17 cellular contexts compared by ENCODE assay signal in the genomic region with DNA sequence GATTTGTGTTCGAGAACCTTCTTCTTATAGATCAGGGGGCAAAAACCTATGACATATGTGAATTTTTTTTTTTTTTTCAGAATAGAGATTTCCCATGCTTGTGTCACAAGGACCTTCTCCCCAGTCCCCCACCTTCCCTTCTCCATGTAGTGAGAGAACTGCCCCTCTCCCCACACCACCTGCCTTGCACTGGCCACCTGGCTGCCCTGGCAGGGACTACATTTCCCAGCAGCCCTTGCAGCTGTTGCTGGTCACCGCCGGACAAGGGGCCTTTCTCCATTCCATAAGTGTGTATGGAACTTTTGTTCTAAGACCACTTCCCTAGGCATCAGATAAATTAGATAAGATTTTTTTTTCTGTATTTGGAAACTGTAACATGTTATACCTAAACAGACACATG. TPM values are rescaled to one million over a fixed set of nuclear protein-coding genes. Genes with fewer than 3 reads are reported as not detected.
A peak's percentile ranks its signal among the peaks of the same experiment; 100 is the strongest.
DNase-seq lines count a peak whose midpoint lies in the region; ATAC-seq and TF ChIP-seq lines count a peak whose summit lies in the region.
"Had no signal": no experiment of that assay in that cellular context is flagged by ENCODE, and none has a peak within 500 bp of the region (broad histone marks: within the 10 kb centered on the region; RNA-seq: fewer than 3 reads in every experiment).

No MANE protein-coding gene starts in this region.

- H3K27ac ChIP-seq in coronary artery = no peak overlapping the region
- H3K27ac ChIP-seq: neural progenitor cell had no signal

- peak; percentile 25 for DNase-seq in activated T-cell treated with anti-CD3 and anti-CD28 coated beads, Interleukin-2, amount 50 U/mL, for 24 hours
- DNase-seq in activated T-cell treated with anti-CD3 and anti-CD28 coated beads, Interleukin-2, amount 50 U/mL, for 4 hours = no peak
- no peak for DNase-seq in HFFc6
- DNase-seq in coronary artery (ENCODE audit: low spot score) = peak; percentile 35
- DNase-seq in progenitor cell of endocrine pancreas (ENCODE audit: low spot score, unreplicated experiment) = no peak
- DNase-seq in A172 (ENCODE audit: low spot score) = no peak
- no peak for DNase-seq in dedifferentiated amniotic fluid mesenchymal stem cell (ENCODE audit: extremely low spot score)
- DNase-seq: activated effector memory CD4-positive, alpha-beta T cell treated with anti-CD3 and anti-CD28 coated beads, Interleukin-2, amount 50 U/mL, for 16 hours; DMS153; foreskin fibroblast; NCI-H82; sigmoid colon; trophoblast cell had no signal

- peaks cover 84% of the 10 kb centered on the region for H3K36me3 Mint-ChIP-seq in activated T-cell treated with anti-CD3 and anti-CD28 coated beads, Interleukin-2, amount 50 U/mL, for 24 hours (ENCODE audit: low read depth)
- peaks cover 33% of the 10 kb centered on the region for H3K36me3 Mint-ChIP-seq in activated T-cell treated with anti-CD3 and anti-CD28 coated beads, Interleukin-2, amount 50 U/mL, for 4 hours (ENCODE audit: insufficient read depth)
- H3K36me3 Mint-ChIP-seq in HFFc6 (ENCODE audit: low read depth) = no peaks in the 10 kb centered on the region
- H3K36me3 Mint-ChIP-seq in progenitor cell of endocrine pancreas (ENCODE audit: insufficient read depth) = peaks cover 10% of the 10 kb centered on the region
- H3K36me3 Mint-ChIP-seq: neural progenitor cell had no signal

- peak; percentile 7; the same call in 1 of the 2 replicates for TF ChIP-seq CTCF in HFFc6 (IDR thresholded peaks at IDR 0.05)
- TF ChIP-seq CTCF in coronary artery (IDR thresholded peaks at IDR 0.05) = no peak
- no peak for TF ChIP-seq CTCF in progenitor cell of endocrine pancreas (IDR thresholded peaks at IDR 0.05; ENCODE audit: unreplicated experiment)

- H3K9me3 Mint-ChIP-seq in activated T-cell treated with anti-CD3 and anti-CD28 coated beads, Interleukin-2, amount 50 U/mL, for 24 hours = peaks cover 13% of the 10 kb centered on the region
- no peaks in the 10 kb centered on the region for H3K9me3 Mint-ChIP-seq in activated T-cell treated with anti-CD3 and anti-CD28 coated beads, Interleukin-2, amount 50 U/mL, for 4 hours
- no peaks in the 10 kb centered on the region for H3K9me3 Mint-ChIP-seq in HFFc6
- H3K9me3 Mint-ChIP-seq in progenitor cell of endocrine pancreas (ENCODE audit: low read depth) = no peaks in the 10 kb centered on the region
- H3K9me3 Mint-ChIP-seq: neural progenitor cell had no signal

- peak overlapping the region; percentile 29 for H3K27ac Mint-ChIP-seq in activated T-cell treated with anti-CD3 and anti-CD28 coated beads, Interleukin-2, amount 50 U/mL, for 24 hours
- H3K27ac Mint-ChIP-seq in HFFc6 = no peak overlapping the region
- H3K27ac Mint-ChIP-seq in progenitor cell of endocrine pancreas = peak overlapping the region; percentile 15
- H3K27ac Mint-ChIP-seq: neural progenitor cell; stimulated activated memory B cell treated with anti-CD40 and anti-IgM and Interleukin-4, amounts not matched to agents 10 μg/mL and 1 μg/mL and 100 μg/mL, for 72 hours had no signal

- no peaks in the 10 kb centered on the region for H3K27me3 Mint-ChIP-seq in activated T-cell treated with anti-CD3 and anti-CD28 coated beads, Interleukin-2, amount 50 U/mL, for 24 hours
- H3K27me3 Mint-ChIP-seq in activated T-cell treated with anti-CD3 and anti-CD28 coated beads, Interleukin-2, amount 50 U/mL, for 4 hours (ENCODE audit: low read depth) = no peaks in the 10 kb centered on the region
- peaks cover 4% of the 10 kb centered on the region for H3K27me3 Mint-ChIP-seq in HFFc6 (ENCODE audit: insufficient read depth)
- H3K27me3 Mint-ChIP-seq in progenitor cell of endocrine pancreas = no peaks in the 10 kb centered on the region
- H3K27me3 Mint-ChIP-seq: stimulated activated memory B cell treated with anti-CD40 and anti-IgM and Interleukin-4, amounts not matched to agents 10 μg/mL and 1 μg/mL and 100 μg/mL, for 72 hours had no signal

- ATAC-seq in activated T-cell treated with anti-CD3 and anti-CD28 coated beads, Interleukin-2, amount 50 U/mL, for 4 hours = no peak
- ATAC-seq in GM21825 (IDR thresholded peaks at IDR 0.05; ENCODE audit: unreplicated experiment) = no peak
- ATAC-seq: stimulated activated memory B cell treated with anti-CD40 and anti-IgM and Interleukin-4, amounts not matched to agents 10 μg/mL and 1 μg/mL and 100 μg/mL, for 72 hours had no signal

- H3K4me3 ChIP-seq in coronary artery = no peak overlapping the region
- H3K4me3 ChIP-seq: lung, neural progenitor cell, sigmoid colon had no signal

- peaks cover 96% of the 10 kb centered on the region for H3K4me1 Mint-ChIP-seq in activated T-cell treated with anti-CD3 and anti-CD28 coated beads, Interleukin-2, amount 50 U/mL, for 24 hours (ENCODE audit: low read depth)
- peaks cover 92% of the 10 kb centered on the region for H3K4me1 Mint-ChIP-seq in activated T-cell treated with anti-CD3 and anti-CD28 coated beads, Interleukin-2, amount 50 U/mL, for 4 hours (ENCODE audit: low read depth)
- H3K4me1 Mint-ChIP-seq in HFFc6 (ENCODE audit: low read depth) (peaks cover 37% of the 10 kb centered on the region), progenitor cell of endocrine pancreas (ENCODE audit: low read depth) (peaks cover 32% of the 10 kb centered on the region)

- H3K4me3 Mint-ChIP-seq in activated T-cell treated with anti-CD3 and anti-CD28 coated beads, Interleukin-2, amount 50 U/mL, for 24 hours = no peak overlapping the region
- no peak overlapping the region for H3K4me3 Mint-ChIP-seq in activated T-cell treated with anti-CD3 and anti-CD28 coated beads, Interleukin-2, amount 50 U/mL, for 4 hours
- H3K4me3 Mint-ChIP-seq in HFFc6 (no peak overlapping the region), progenitor cell of endocrine pancreas (ENCODE audit: low read depth) (no peak overlapping the region)
- H3K4me3 Mint-ChIP-seq: neural progenitor cell; stimulated activated memory B cell treated with anti-CD40 and anti-IgM and Interleukin-4, amounts not matched to agents 10 μg/mL and 1 μg/mL and 100 μg/mL, for 72 hours had no signal

RNA-seq across cellular contexts. Expression of gene MBP, which starts 22.2 kb away (rescaled TPM):
- total RNA-seq in activated T-cell treated with anti-CD3 and anti-CD28 coated beads, Interleukin-2, amount 50 U/mL, for 4 hours = 10 to 100 TPM; 28.1 to 32.9 (median 32.3) TPM
- total RNA-seq in HFFc6 (2021; fragmentation: NEBNext Ultra II Directional; extraction: Animal tissue kit (Norgen Biotek cat#: 25700)) = under 1 TPM in 5 of 6 experiments, not detected in 1; 0.05 to 0.23 (median 0.12) TPM
- total RNA-seq in progenitor cell of endocrine pancreas = 38.4 and 39.0 TPM in 2 replicates
- total RNA-seq in A172 (2014; rRNA removed; shearing (Covaris generic)) = not detected in 2 replicates

Comparison
In these comparisons a context has a peak if more than half of its experiments do, and no peak if none do; other contexts are left out.
1. DNase-seq: peak in activated T-cell treated with anti-CD3 and anti-CD28 coated beads, Interleukin-2, amount 50 U/mL, for 24 hours (single experiment) and coronary artery (single experiment); none in activated T-cell treated with anti-CD3 and anti-CD28 coated beads, Interleukin-2, amount 50 U/mL, for 4 hours (single experiment), HFFc6 (single experiment), progenitor cell of endocrine pancreas (single experiment), A172 (single experiment) and dedifferentiated amniotic fluid mesenchymal stem cell (single experiment).
2. RNA of gene MBP, which starts 22.2 kb away (total RNA-seq): 38.4 to 39.0 TPM in progenitor cell of endocrine pancreas and 28.1 to 32.9 TPM in activated T-cell treated with anti-CD3 and anti-CD28 coated beads, Interleukin-2, amount 50 U/mL, for 4 hours; 0.05 to 0.23 TPM in HFFc6 and not detected in A172; every median in the first group is over 10 times any median in the second.